8 cellular contexts compared by ENCODE assay signal in genomic region chr11:85664561-85665481, GRCh38. TPM values are rescaled to one million over a fixed set of nuclear protein-coding genes. Genes with fewer than 3 reads are reported as not detected.
DNase-seq lines count a peak whose midpoint lies in the region; ATAC-seq and TF ChIP-seq lines count a peak whose summit lies in the region.

Gene CREBZF (minus strand): TSS chr11:85665129. CDS start chr11:85664875, 254 bp downstream.

- H3K36me3 ChIP-seq in SK-N-SH (replicated peaks in 1 of 2; ENCODE audit: control insufficient read depth in 1 of 2, insufficient read depth in 2 of 2, low read length in 1 of 2) = peaks cover 36% of the 10 kb centered on the region in 2 experiments
- H3K36me3 ChIP-seq in suprapubic skin = no peaks in the 10 kb centered on the region

- TF ChIP-seq EP300 in SK-N-SH (IDR thresholded peaks at IDR 0.05; ENCODE audit: borderline replicate concordance in 1 of 2, low read depth in 1 of 2, low read length in 1 of 2) (no peak), suprapubic skin (IDR thresholded peaks at IDR 0.05) (no peak)

- peak within 1 kb of the TSS; percentile 86 for H2AFZ ChIP-seq in SK-N-SH (ENCODE audit: low read depth)

- no peak for TF ChIP-seq RAD21 in SK-N-SH (IDR thresholded peaks at IDR 0.05; ENCODE audit: low read length)

- WGBS in SK-N-SH (ENCODE audit: low lambda C conversion rate) = under 1% methylated on average over 51 of the region's 70 CpGs
- under 1% methylated on average over 26 of the region's 70 CpGs for WGBS in suprapubic skin

- DNase-seq in GM04504 (ENCODE audit: low read depth) (peak; percentile 86), NCI-H1048 (lab: John Stamatoyannopoulos, UW) (peak; percentile 81), SK-N-SH (peak; percentile 93), germinal center (ENCODE audit: low spot score) (peak; percentile 89), nucleus accumbens (lab: John Stamatoyannopoulos, UW) (peak in 55 of 56 donors; percentile 42 to 95 (median 89)), suprapubic skin (ENCODE audit: low spot score in 2 of 2) (peak; percentile 95 to 97)
- peak; percentile 93 for DNase-seq in activated naive CD4-positive, alpha-beta T cell treated with anti-CD3 and anti-CD28 coated beads, Interleukin-2, amount 50 U/mL, for 16 hours

- POLR2A ChIA-PET in SK-N-SH (lab: Yijun Ruan, JAX) = interaction anchor here (0.7 to 2.9 kb wide), 5 partner anchors 17 to 405 kb away, joined by 3 to 23 read pairs (median 14); partner anchors contain the start of genes CCDC89, DLG2, TMEM126A and TMEM126B

- peak; percentile 84 for ATAC-seq in HG02571 (IDR thresholded peaks at IDR 0.05; ENCODE audit: unreplicated experiment)

- H3K4me3 ChIP-seq in SK-N-SH (ENCODE audit: low read depth in 2 of 2, low read length in 1 of 2) = peak within 1 kb of the TSS; percentile 94 to 95
- peak within 1 kb of the TSS; percentile 77 for H3K4me3 ChIP-seq in suprapubic skin

- TF ChIP-seq POLR2A in suprapubic skin (IDR thresholded peaks at IDR 0.05) = peak; percentile 84 to 97

- H3K9ac ChIP-seq in SK-N-SH = peak within 1 kb of the TSS; percentile 99

- H3K79me2 ChIP-seq in SK-N-SH (ENCODE audit: insufficient read depth) = peaks cover 49% of the 10 kb centered on the region

- peaks cover 45% of the 10 kb centered on the region for H4K20me1 ChIP-seq in SK-N-SH (ENCODE audit: insufficient read depth)

- H3K4me1 ChIP-seq in SK-N-SH (ENCODE audit: control insufficient read depth in 1 of 2, insufficient read depth in 2 of 2, low read depth in 1 of 2, low read length in 1 of 2) (peaks cover 14 to 18% of the 10 kb centered on the region in 2 experiments; a peak in 3 of 4 replicates), suprapubic skin (peaks cover 41% of the 10 kb centered on the region)

- 0 out of 2 replicates have a peak, but pooled peaks cover 3% of the 10 kb centered on the region for H3K9me2 ChIP-seq in SK-N-SH

- H3K27ac ChIP-seq in SK-N-SH (ENCODE audit: low read depth in 2 of 2, low read length in 1 of 2) (peak within 1 kb of the TSS; percentile 92 to 95), suprapubic skin (peak within 1 kb of the TSS; percentile 96)

- H3K4me2 ChIP-seq in SK-N-SH = peak within 1 kb of the TSS; percentile 86

- TF ChIP-seq CTCF in SK-N-SH (IDR thresholded peaks at IDR 0.05) (no peak), suprapubic skin (IDR thresholded peaks at IDR 0.05) (no peak)

- no peaks in the 10 kb centered on the region for H3F3A ChIP-seq in SK-N-SH (replicated peaks; ENCODE audit: insufficient read depth)

- H3K27me3 ChIP-seq in SK-N-SH (ENCODE audit: insufficient read depth) (no peaks in the 10 kb centered on the region), suprapubic skin (no peaks in the 10 kb centered on the region)

- CTCF ChIA-PET in SK-N-SH (lab: Yijun Ruan, JAX) = interaction anchor here (0.8 to 2.9 kb wide), 6 partner anchors 14 to 377 kb away, joined by 3 to 15 read pairs (median 4); partner anchors contain the start of genes CCDC89 and TMEM126A

- H3K9me3 ChIP-seq in SK-N-SH (no peaks in the 10 kb centered on the region), suprapubic skin (no peaks in the 10 kb centered on the region)

TF ChIP-seq in SK-N-SH, 30 proteins besides CTCF, POLR2A, EP300 and RAD21 (continues in another document):
- 0 out of 2 replicates have a peak, but pooled peaks have one; percentile 37 for TF ChIP-seq SIN3A (IDR thresholded peaks at IDR 0.05; ENCODE audit: borderline replicate concordance, low read depth, low read length)
- no peak for TF ChIP-seq MEF2A (IDR thresholded peaks at IDR 0.05; ENCODE audit: borderline replicate concordance, low read depth)
- TF ChIP-seq GABPA (IDR thresholded peaks at IDR 0.05; ENCODE audit: low read depth) = peak; percentile 67
- TF ChIP-seq SMC3 (IDR thresholded peaks at IDR 0.05; ENCODE audit: low read depth, low read length) = no peak
- TF ChIP-seq RXRA (IDR thresholded peaks at IDR 0.05; ENCODE audit: borderline replicate concordance, low read depth) = no peak
- TF ChIP-seq POLR2AphosphoS5 (IDR thresholded peaks at IDR 0.05; ENCODE audit: low read depth, low read length) = peak; percentile 97
- TF ChIP-seq ZBTB33 (IDR thresholded peaks at IDR 0.05; ENCODE audit: borderline replicate concordance, low read depth) = peak; percentile 97
- no peak for TF ChIP-seq RFX5 (IDR thresholded peaks at IDR 0.05; ENCODE audit: low read length)
- TF ChIP-seq FOXJ3 (CRISPR knock-in tag; IDR thresholded peaks at IDR 0.05) = no peak
- no peak; the same call in 1 of the 2 replicates for TF ChIP-seq FOSL2 (IDR thresholded peaks at IDR 0.05; ENCODE audit: borderline replicate concordance, low read depth)
- TF ChIP-seq EZH2phosphoT487 (IDR thresholded peaks at IDR 0.05; ENCODE audit: borderline replicate concordance, low read depth) = no peak
- no peak for TF ChIP-seq PBX3 (IDR thresholded peaks at IDR 0.05)
- TF ChIP-seq USF2 (IDR thresholded peaks at IDR 0.05; ENCODE audit: borderline replicate concordance, low read depth, low read length) = no peak
- TF ChIP-seq JUND (IDR thresholded peaks at IDR 0.05) = no peak
- peak; percentile 77 for TF ChIP-seq TAF1 (IDR thresholded peaks at IDR 0.05; ENCODE audit: borderline replicate concordance, low read depth, low read length)
- no peak for TF ChIP-seq TEAD4 (IDR thresholded peaks at IDR 0.05; ENCODE audit: borderline replicate concordance, insufficient read depth)
- no peak for TF ChIP-seq RCOR1 (IDR thresholded peaks at IDR 0.05; ENCODE audit: low read length)
- no peak for TF ChIP-seq TCF12 (IDR thresholded peaks at IDR 0.05)
- TF ChIP-seq FOXM1 (IDR thresholded peaks at IDR 0.05; ENCODE audit: low read depth) = 0 out of 2 replicates have a peak, but pooled peaks have one; percentile 16
- no peak for TF ChIP-seq USF1 (IDR thresholded peaks at IDR 0.05; ENCODE audit: borderline replicate concordance, low read depth)
- TF ChIP-seq YY1 (IDR thresholded peaks at IDR 0.05; ENCODE audit: low read depth) = no peak
- peak; percentile 83 for TF ChIP-seq ELF1 (IDR thresholded peaks at IDR 0.05)
- TF ChIP-seq MXI1 (IDR thresholded peaks at IDR 0.05; ENCODE audit: low read depth, low read length) = 0 out of 2 replicates have a peak, but pooled peaks have one; percentile 65
- peak; percentile 99 for TF ChIP-seq CHD2 (IDR thresholded peaks at IDR 0.05; ENCODE audit: low read length, partially characterized antibody)

RNA-seq across cellular contexts. Expression of gene CREBZF, which starts in this region (rescaled TPM):
- polyA plus RNA-seq in SK-N-SH (2012; rRNA removed) = 50.5 and 62.1 TPM in 2 replicates
- 14.6 and 16.3 TPM in 2 replicates for polyA plus RNA-seq in SK-N-SH (2012; cell fraction: cytosol; rRNA removed)
- polyA plus RNA-seq in SK-N-SH (2012; cell fraction: nucleus; rRNA removed) = 325 and 378 TPM in 2 replicates
- total RNA-seq in suprapubic skin = 10 to 100 TPM; 26.1 to 87.1 (median 32.8) TPM

Comparison
In these comparisons a context has a peak if more than half of its experiments do, and no peak if none do; other contexts are left out.
1. Peak in every context shown above with its lines: DNase-seq, ATAC-seq, H3K4me3 ChIP-seq and H3K27ac ChIP-seq.